In the genomic region with DNA sequence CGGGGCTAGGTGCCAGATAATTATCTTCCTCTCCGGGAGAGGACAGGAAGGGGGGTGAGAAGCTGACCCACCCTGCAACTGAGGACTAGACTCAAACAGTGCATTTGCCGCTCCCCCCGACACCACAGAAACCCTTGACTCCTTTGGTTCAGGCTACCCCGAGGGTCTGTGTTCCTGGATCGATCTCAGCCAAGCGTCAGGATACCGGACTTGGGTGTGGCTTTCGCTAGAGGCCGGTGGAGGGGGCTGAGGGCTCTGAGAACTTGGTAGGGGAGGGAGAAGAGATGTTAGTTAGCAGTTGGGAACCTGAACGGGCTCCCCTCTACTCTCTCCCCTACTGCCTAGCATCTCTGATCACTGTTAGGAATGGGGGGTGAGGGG, we compare ENCODE assay signal across 13 cellular contexts. TPM values are rescaled to one million over a fixed set of nuclear protein-coding genes. Genes with fewer than 3 reads are reported as not detected.
DNase-seq lines count a peak whose midpoint lies in the region; ATAC-seq, FAIRE-seq and TF ChIP-seq lines count a peak whose summit lies in the region.
"Had no signal": no experiment of that assay in that cellular context is flagged by ENCODE, and none has a peak within 500 bp of the region (broad histone marks: within the 10 kb centered on the region; RNA-seq: fewer than 3 reads in every experiment).

No MANE protein-coding gene starts in this region.

- intact Hi-C loops in lower lobe of right lung (cut with DNase I): no loop called here

- FAIRE-seq in GM12892 (lab: Jason Lieb, UNC): no peak

- TF ChIP-seq POLR2A in Peyer's patch (IDR thresholded peaks at IDR 0.05) (no peak), GM12892 (IDR thresholded peaks at IDR 0.05; ENCODE audit: low read depth, low read length) (no peak)

- H3K4me1 ChIP-seq in NT2/D1 (ENCODE audit: insufficient read depth, insufficient read length) (no peaks in the 10 kb centered on the region), lower lobe of right lung (peaks cover 4% of the 10 kb centered on the region), subcutaneous abdominal adipose tissue (ENCODE audit: control insufficient read depth in 5 of 5, insufficient read depth in 5 of 5, low read length in 5 of 5) (peaks cover 0 to 20% (median 13%) of the 10 kb centered on the region in 5 donors), Peyer's patch (peaks cover 0 to 20% (median 3%) of the 10 kb centered on the region in 4 donors)

- TF ChIP-seq CTCF in lower lobe of right lung (IDR thresholded peaks at IDR 0.05) (no peak), Peyer's patch (IDR thresholded peaks at IDR 0.05) (no peak)

- H3K4me3 ChIP-seq in NT2/D1 (ENCODE audit: insufficient read length, low read depth) (peak overlapping the region; percentile 49), lower lobe of right lung (peak overlapping the region; percentile 40), subcutaneous abdominal adipose tissue (ENCODE audit: low read depth in 1 of 5, low read length in 5 of 5) (peak overlapping the region in 3 of 5 donors; percentile 29 to 50 (median 30)), Peyer's patch (peak overlapping the region in 1 of 4 donors; percentile 50)

- H3K36me3 ChIP-seq in NT2/D1 (ENCODE audit: insufficient read depth, insufficient read length, low read length) (no peaks in the 10 kb centered on the region), lower lobe of right lung (no peaks in the 10 kb centered on the region), subcutaneous abdominal adipose tissue (ENCODE audit: control insufficient read depth in 5 of 5, insufficient read depth in 5 of 5, low read length in 5 of 5) (no peaks in the 10 kb centered on the region), Peyer's patch (no peaks in the 10 kb centered on the region)

- DNase-seq in NCI-H524 (lab: John Stamatoyannopoulos, UW) (peak; percentile 13 to 36), NCI-H524 treated with DMSO at 0.1 percent for 48 hours (lab: John Stamatoyannopoulos, UW) (no peak), NT2/D1 (ENCODE audit: low read depth, low spot score) (no peak), lower lobe of right lung (no peak), Peyer's patch (no peak), GM12892 (ENCODE audit: insufficient read length) (no peak)
- DNase-seq: activated CD4-positive, alpha-beta T cell treated with anti-CD3 and anti-CD28 coated beads for 1 hour; activated naive CD4-positive, alpha-beta T cell treated with Interleukin-2 at 50 U/mL for 16 hours; NCI-H1048 had no signal

- H3K27me3 ChIP-seq in NT2/D1 (ENCODE audit: insufficient read depth, insufficient read length): peaks cover 33% of the 10 kb centered on the region
- peaks cover 74% of the 10 kb centered on the region for H3K27me3 ChIP-seq in lower lobe of right lung (ENCODE audit: low read depth)
- H3K27me3 ChIP-seq in subcutaneous abdominal adipose tissue (ENCODE audit: control insufficient read depth in 5 of 5, insufficient read depth in 4 of 5, low read length in 5 of 5): peaks cover 35 to 69% (median 54%) of the 10 kb centered on the region in 5 donors
- H3K27me3 ChIP-seq in Peyer's patch: peaks cover 0 to 18% of the 10 kb centered on the region in 2 donors

- H3K27ac ChIP-seq in lower lobe of right lung (no peak overlapping the region), subcutaneous abdominal adipose tissue (ENCODE audit: low read depth, low read length) (no peak overlapping the region), Peyer's patch (no peak overlapping the region)

- H3K9ac ChIP-seq in NT2/D1 (ENCODE audit: insufficient read length, low read depth) (peak overlapping the region; percentile 64), subcutaneous abdominal adipose tissue (ENCODE audit: low read length in 5 of 5) (no peak overlapping the region)

- ATAC-seq in lower lobe of right lung (no peak), HG03521 (IDR thresholded peaks at IDR 0.05; ENCODE audit: unreplicated experiment) (no peak)
- ATAC-seq: HCT116 had no signal

- no peaks in the 10 kb centered on the region for H3K9me3 ChIP-seq in NT2/D1 (ENCODE audit: insufficient read depth, low read length)
- H3K9me3 ChIP-seq in lower lobe of right lung: no peaks in the 10 kb centered on the region
- no peaks in the 10 kb centered on the region for H3K9me3 ChIP-seq in subcutaneous abdominal adipose tissue (ENCODE audit: control insufficient read depth in 5 of 5, low read length in 5 of 5)
- H3K9me3 ChIP-seq in Peyer's patch: no peaks in the 10 kb centered on the region

RNA-seq across cellular contexts. Expression of a gene that starts 0.8 kb away (rescaled TPM):
- total RNA-seq in lower lobe of right lung (0.24 TPM), Peyer's patch (under 1 TPM in 2 of 4 donors, not detected in 2; 0.27 to 0.57 TPM)
- polyA plus RNA-seq in GM12892 (2012; ENCODE audit: missing spikeins): not detected
- total RNA-seq: kidney epithelial cell had no signal

Comparison
In these comparisons a context has a peak if more than half of its experiments do, and no peak if none do; other contexts are left out.
1. DNase-seq: peak in NCI-H524 (2 of 2); none in NCI-H524 treated with DMSO at 0.1 percent for 48 hours (single experiment), NT2/D1 (single experiment), lower lobe of right lung (single experiment), Peyer's patch (0 of 3) and GM12892 (single experiment).